Comparison of ENCODE assay signal across 19 cellular contexts in genomic region chr5:107514305-107514704, GRCh38.
DNase-seq lines count a peak whose midpoint lies in the region; ATAC-seq and TF ChIP-seq lines count a peak whose summit lies in the region.
"Had no signal": no experiment of that assay in that cellular context is flagged by ENCODE, and none has a peak within 500 bp of the region (broad histone marks: within the 10 kb centered on the region; RNA-seq: fewer than 3 reads in every experiment).

No MANE protein-coding gene starts in this region.

- no peaks in the 10 kb centered on the region for H3K27me3 ChIP-seq in HUES48 (ENCODE audit: control insufficient read depth, insufficient read depth, low read length)
- H3K27me3 ChIP-seq in kidney epithelial cell (ENCODE audit: control insufficient read depth, insufficient read depth, low read length) = no peaks in the 10 kb centered on the region
- H3K27me3 ChIP-seq in PC-9 (ENCODE audit: insufficient read depth, low read depth) = no peaks in the 10 kb centered on the region
- H3K27me3 ChIP-seq: gastroesophageal sphincter, MG63, vagina had no signal

- in situ Hi-C loops in Caki2 (cut with HindIII; ENCODE audit: low pct_unique_long_range_greater_than_20kb, low sequenced_read_pairs) (no loop called here), astrocyte of the spinal cord (cut with HindIII; ENCODE audit: low sequenced_read_pairs) (no loop called here), G401 (cut with HindIII; ENCODE audit: low sequenced_read_pairs) (no loop called here)

- no peaks in the 10 kb centered on the region for H3K4me1 Mint-ChIP-seq in stimulated activated naive CD8-positive, alpha-beta T cell treated with anti-CD3 and anti-CD28 coated beads, Interleukin-15, amount 100 ng/mL, for 72 hours

- H3K27ac Mint-ChIP-seq in stimulated activated naive CD8-positive, alpha-beta T cell treated with anti-CD3 and anti-CD28 coated beads, Interleukin-15, amount 100 ng/mL, for 72 hours = no peak overlapping the region
- H3K27ac Mint-ChIP-seq: activated CD4-positive, alpha-beta memory T cell treated with anti-CD3 and anti-CD28 coated beads for 36 hours; activated naive CD8-positive, alpha-beta T cell; activated T-cell treated with anti-CD3 and anti-CD28 coated beads, Interleukin-2, amount 50 U/mL, for 24 hours; memory B cell had no signal

- peaks cover 66% of the 10 kb centered on the region for H3K4me1 ChIP-seq in HUES48 (ENCODE audit: control insufficient read depth, insufficient read depth, low read length)
- H3K4me1 ChIP-seq in PC-9 (replicated peaks; ENCODE audit: insufficient read depth) = no peaks in the 10 kb centered on the region
- H3K4me1 ChIP-seq: gastroesophageal sphincter had no signal

- TF ChIP-seq CTCF in astrocyte of the spinal cord (IDR thresholded peaks at IDR 0.05; ENCODE audit: low read depth, low read length) = no peak
- TF ChIP-seq CTCF in kidney epithelial cell (IDR thresholded peaks at IDR 0.05; ENCODE audit: insufficient read depth, low read length, poor library complexity, severe bottlenecking) = no peak
- TF ChIP-seq CTCF in PC-9 (conservative IDR thresholded peaks at IDR 0.05) = no peak

- no TSS peak for BruUV-seq in PC-9 (replicated peaks; lab: Mats Ljungman, UMichigan)

- H3K36me3 ChIP-seq in HUES48 (ENCODE audit: control insufficient read depth, insufficient read depth, low read length) (no peaks in the 10 kb centered on the region), kidney epithelial cell (ENCODE audit: control insufficient read depth, insufficient read depth, low read length) (no peaks in the 10 kb centered on the region), PC-9 (ENCODE audit: low read depth) (no peaks in the 10 kb centered on the region)
- H3K36me3 ChIP-seq: gastroesophageal sphincter, HAP-1, MG63, vagina had no signal

- no peaks in the 10 kb centered on the region for H3K9me3 ChIP-seq in HUES48 (ENCODE audit: control insufficient read depth, insufficient read depth, low read length)
- no peaks in the 10 kb centered on the region for H3K9me3 ChIP-seq in PC-9 (ENCODE audit: insufficient read depth, low read depth)
- H3K9me3 ChIP-seq: gastroesophageal sphincter, HAP-1, MG63, vagina had no signal

- ATAC-seq in stimulated activated naive CD8-positive, alpha-beta T cell treated with anti-CD3 and anti-CD28 coated beads, Interleukin-15, amount 100 ng/mL, for 72 hours = no peak
- ATAC-seq: gastroesophageal sphincter had no signal

- CTCF ChIA-PET in PC-9 (lab: Charles Lee) = no interaction called here

- peaks cover 4% of the 10 kb centered on the region; the same call in 1 of the 2 replicates for H3F3A ChIP-seq in PC-9 (ENCODE audit: insufficient read depth, low read depth)

- peak; percentile 22 for DNase-seq in Caki2 (ENCODE audit: low read depth)
- DNase-seq in astrocyte of the spinal cord (ENCODE audit: low read depth, low spot score) = peak; percentile 48
- DNase-seq in kidney epithelial cell (ENCODE audit: low read depth) = peak; percentile 74
- no peak for DNase-seq in G401 (ENCODE audit: low spot score)
- no peak for DNase-seq in stimulated activated naive CD8-positive, alpha-beta T cell treated with anti-CD3 and anti-CD28 coated beads, Interleukin-15, amount 100 ng/mL, for 72 hours
- DNase-seq in PC-9 = no peak
- no peak for DNase-seq in NCI-H2107 treated with DMSO at 0.1 percent for 48 hours (lab: John Stamatoyannopoulos, UW; ENCODE audit: unreplicated experiment)
- DNase-seq: activated CD4-positive, alpha-beta memory T cell treated with anti-CD3 and anti-CD28 coated beads for 36 hours; activated T-cell treated with anti-CD3 and anti-CD28 coated beads, Interleukin-2, amount 50 U/mL, for 24 hours; MG63; NCI-H2081; SW 1271 had no signal

- H3K4me3 ChIP-seq in HUES48 (ENCODE audit: low read depth, low read length) (no peak overlapping the region), astrocyte of the spinal cord (ENCODE audit: low read depth, low read length) (no peak overlapping the region), kidney epithelial cell (ENCODE audit: low read depth, low read length) (no peak overlapping the region), PC-9 (no peak overlapping the region)
- H3K4me3 ChIP-seq: gastroesophageal sphincter, HAP-1, MG63, vagina had no signal

- H3K9me2 ChIP-seq in PC-9 (ENCODE audit: insufficient read depth) = no peaks in the 10 kb centered on the region

- H3K4me2 ChIP-seq in PC-9 = no peak overlapping the region

- no peak overlapping the region; the same call in 1 of the 2 replicates for H3K9ac ChIP-seq in HUES48 (ENCODE audit: low read depth, low read length)

- H3K4me3 Mint-ChIP-seq in stimulated activated naive CD8-positive, alpha-beta T cell treated with anti-CD3 and anti-CD28 coated beads, Interleukin-15, amount 100 ng/mL, for 72 hours = no peak overlapping the region
- H3K4me3 Mint-ChIP-seq: activated CD4-positive, alpha-beta memory T cell treated with anti-CD3 and anti-CD28 coated beads for 36 hours; activated naive CD8-positive, alpha-beta T cell; activated T-cell treated with anti-CD3 and anti-CD28 coated beads, Interleukin-2, amount 50 U/mL, for 24 hours; memory B cell had no signal

- peaks cover 94% of the 10 kb centered on the region for H3K79me2 ChIP-seq in PC-9 (ENCODE audit: low read depth)

- H3K27ac ChIP-seq in HUES48 (ENCODE audit: low read depth, low read length) (peak overlapping the region; percentile 71), PC-9 (no peak overlapping the region)
- H3K27ac ChIP-seq: gastroesophageal sphincter, vagina had no signal

- POLR2A ChIA-PET in PC-9 (lab: Charles Lee; ENCODE audit: unreplicated experiment) = no interaction called here

- H2AFZ ChIP-seq in PC-9 = no peak overlapping the region

- H4K20me1 ChIP-seq in PC-9 (ENCODE audit: insufficient read depth) = no peaks in the 10 kb centered on the region

- no peaks in the 10 kb centered on the region for H3K9me3 Mint-ChIP-seq in stimulated activated naive CD8-positive, alpha-beta T cell treated with anti-CD3 and anti-CD28 coated beads, Interleukin-15, amount 100 ng/mL, for 72 hours
- H3K9me3 Mint-ChIP-seq: activated CD4-positive, alpha-beta memory T cell treated with anti-CD3 and anti-CD28 coated beads for 36 hours; activated T-cell treated with anti-CD3 and anti-CD28 coated beads, Interleukin-2, amount 50 U/mL, for 24 hours; memory B cell; neural crest cell had no signal

- intact Hi-C loops in PC-9 (cut with micrococcal nuclease; ENCODE audit: unreplicated experiment) = no loop called here

- peaks cover 14% of the 10 kb centered on the region for H3K27me3 Mint-ChIP-seq in stimulated activated naive CD8-positive, alpha-beta T cell treated with anti-CD3 and anti-CD28 coated beads, Interleukin-15, amount 100 ng/mL, for 72 hours
- H3K27me3 Mint-ChIP-seq: memory B cell had no signal

Comparison
In these comparisons a context has a peak if more than half of its experiments do, and no peak if none do; other contexts are left out.
1. DNase-seq: peak in Caki2 (single experiment), astrocyte of the spinal cord (single experiment) and kidney epithelial cell (single experiment); none in G401 (single experiment), stimulated activated naive CD8-positive, alpha-beta T cell treated with anti-CD3 and anti-CD28 coated beads, Interleukin-15, amount 100 ng/mL, for 72 hours (0 of 2), PC-9 (0 of 2) and NCI-H2107 treated with DMSO at 0.1 percent for 48 hours (single experiment).